ENCODE assay signal across 19 cellular contexts in the genomic region with DNA sequence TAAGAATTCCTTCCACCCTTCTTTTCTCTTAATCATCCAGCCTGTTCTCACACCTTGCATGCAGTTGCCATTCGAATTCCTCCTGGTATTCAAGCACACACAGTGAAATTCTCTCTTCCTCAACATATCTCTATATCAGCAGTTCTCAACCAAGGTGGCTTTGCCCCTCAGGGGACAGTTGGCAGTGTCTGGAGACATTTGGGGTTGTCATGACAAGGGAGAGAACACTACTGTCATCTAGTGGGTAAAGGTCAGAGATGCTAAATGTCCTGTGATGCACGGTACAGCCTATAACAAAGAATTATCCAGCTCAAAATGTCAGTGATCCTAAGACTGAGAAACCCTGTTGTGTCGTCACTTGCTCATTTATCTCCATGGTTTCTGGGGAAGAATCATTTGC.
DNase-seq lines count a peak whose midpoint lies in the region; ATAC-seq, FAIRE-seq and TF ChIP-seq lines count a peak whose summit lies in the region.
"Had no signal": no experiment of that assay in that cellular context is flagged by ENCODE, and none has a peak within 500 bp of the region (broad histone marks: within the 10 kb centered on the region; RNA-seq: fewer than 3 reads in every experiment).

No MANE protein-coding gene starts in this region.

- in situ Hi-C loops in SK-MEL-5 (cut with HindIII; ENCODE audit: low pct_unique_long_range_greater_than_20kb, low sequenced_read_pairs): no loop called here

- peak; percentile 2 for DNase-seq in M059J (ENCODE audit: low read depth)
- DNase-seq in SK-MEL-5 (ENCODE audit: low read depth, low spot score): peak; percentile 15
- DNase-seq in urothelium cell line (ENCODE audit: low spot score): peak; percentile 18
- DNase-seq in HPDE6-E6E7 (ENCODE audit: extremely low spot score): no peak
- no peak for DNase-seq in dermis blood vessel endothelial cell
- DNase-seq: CD8-positive, alpha-beta T cell; DMS79; KG1; MG63; NCI-H1105; NCI-H1694; NCI-H2107; NCI-H2227 treated with DMSO at 0.1 percent for 48 hours; NCI-H524; T-helper 2 cell had no signal

- ATAC-seq in GM18505 (IDR thresholded peaks at IDR 0.05; ENCODE audit: unreplicated experiment): no peak
- ATAC-seq: CD8-positive, alpha-beta T cell had no signal

- peak; percentile 12 for TF ChIP-seq CTCF in GM12873 (IDR thresholded peaks at IDR 0.05; ENCODE audit: insufficient read depth, low read depth, low read length, missing control alignments)

- FAIRE-seq in urothelium cell line (lab: Jason Lieb, UNC): peak; percentile 52
- FAIRE-seq: D721Med, GM12891 had no signal

- TF ChIP-seq POLR2A in GM18505 (IDR thresholded peaks at IDR 0.05; ENCODE audit: borderline replicate concordance, extremely low read depth, insufficient read depth, insufficient read length): no peak

Comparison
In these comparisons a context has a peak if more than half of its experiments do, and no peak if none do; other contexts are left out.
1. DNase-seq: peak in M059J (single experiment), SK-MEL-5 (single experiment) and urothelium cell line (single experiment); none in HPDE6-E6E7 (single experiment) and dermis blood vessel endothelial cell (single experiment).